Comparison of ENCODE assay signal across 8 cellular contexts in the genomic region with DNA sequence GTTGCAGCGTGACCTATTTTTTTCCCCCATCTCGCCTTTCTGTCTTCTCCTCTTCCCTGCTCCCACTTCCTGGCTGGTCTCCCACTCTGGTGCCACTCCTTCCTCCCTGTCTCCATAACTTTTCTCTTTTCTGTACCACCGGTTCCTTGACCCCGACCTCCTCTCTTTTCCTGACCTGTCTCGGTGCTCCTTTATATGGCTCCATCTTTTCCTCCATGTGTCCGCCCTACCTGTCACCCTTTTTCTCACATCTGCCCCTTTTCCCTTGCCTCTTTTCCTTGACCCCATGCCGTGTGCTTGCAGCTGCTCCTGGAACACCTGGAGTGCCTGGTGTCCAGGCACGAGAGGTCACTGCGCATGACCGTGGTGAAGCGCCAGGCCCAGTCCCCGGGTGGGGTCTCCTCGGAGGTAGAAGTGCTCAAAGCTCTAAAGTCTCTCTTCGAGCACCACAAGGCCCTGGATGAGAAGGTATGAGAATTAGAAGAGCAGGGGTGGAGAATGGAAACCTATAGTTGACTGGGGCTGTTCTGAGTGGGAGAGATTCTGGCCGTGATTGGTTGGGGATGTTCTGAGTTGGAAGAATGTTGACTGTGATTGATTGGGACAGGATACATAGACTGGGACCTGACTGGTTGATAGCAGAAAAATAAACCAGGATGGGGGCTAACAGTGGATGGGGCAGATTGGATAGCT. TPM values are rescaled to one million over a fixed set of nuclear protein-coding genes. Genes with fewer than 3 reads are reported as not detected.
DNase-seq lines count a peak whose midpoint lies in the region; ATAC-seq and TF ChIP-seq lines count a peak whose summit lies in the region.

No MANE protein-coding gene starts in this region.

- H3K9me3 Mint-ChIP-seq in activated T-cell treated with anti-CD3 and anti-CD28 coated beads, Interleukin-2, amount 50 U/mL, for 24 hours, result no peaks in the 10 kb centered on the region

- WGBS in testis, 2 donors, result 30 to 51% methylated on average over 11 to 15 of the region's 15 CpGs

- H3K27me3 ChIP-seq in testis, result no peaks in the 10 kb centered on the region

- no peak overlapping the region for H3K27ac ChIP-seq in testis

- no peak for DNase-seq in activated T-cell treated with anti-CD3 and anti-CD28 coated beads, Interleukin-2, amount 50 U/mL, for 24 hours
- no peak for DNase-seq in activated T-cell treated with anti-CD3 and anti-CD28 coated beads, Interleukin-2, amount 50 U/mL, for 48 hours
- no peak for DNase-seq in T-helper 17 cell
- no peak for DNase-seq in testis
- no peak for DNase-seq in HK-2 (ENCODE audit: unreplicated experiment)
- no peak for DNase-seq in NCI-H2081 treated with DMSO at 0.1 percent for 48 hours (lab: John Stamatoyannopoulos, UW)

- ATAC-seq in T-helper 17 cell (no peak), GM19324 (IDR thresholded peaks at IDR 0.05; ENCODE audit: low FRiP score, unreplicated experiment) (no peak)

- TF ChIP-seq POLR2A in testis (IDR thresholded peaks at IDR 0.05), result no peak

- peaks cover 25% of the 10 kb centered on the region for H3K4me1 Mint-ChIP-seq in activated T-cell treated with anti-CD3 and anti-CD28 coated beads, Interleukin-2, amount 50 U/mL, for 24 hours (ENCODE audit: low read depth)
- peaks cover 19% of the 10 kb centered on the region for H3K4me1 Mint-ChIP-seq in T-helper 17 cell

- H3K9me3 ChIP-seq in T-helper 17 cell (ENCODE audit: control insufficient read depth, low read length, poor library complexity, severe bottlenecking), result no peaks in the 10 kb centered on the region
- no peaks in the 10 kb centered on the region for H3K9me3 ChIP-seq in testis

- peaks cover 4% of the 10 kb centered on the region for H3K27me3 Mint-ChIP-seq in activated T-cell treated with anti-CD3 and anti-CD28 coated beads, Interleukin-2, amount 50 U/mL, for 24 hours
- H3K27me3 Mint-ChIP-seq in T-helper 17 cell, result no peaks in the 10 kb centered on the region

- TF ChIP-seq CTCF in testis (IDR thresholded peaks at IDR 0.05), result no peak

- no peak overlapping the region for H3K27ac Mint-ChIP-seq in activated T-cell treated with anti-CD3 and anti-CD28 coated beads, Interleukin-2, amount 50 U/mL, for 24 hours
- H3K27ac Mint-ChIP-seq in T-helper 17 cell, result no peak overlapping the region

- peak overlapping the region; percentile 79 for H3K4me3 Mint-ChIP-seq in activated T-cell treated with anti-CD3 and anti-CD28 coated beads, Interleukin-2, amount 50 U/mL, for 24 hours
- H3K4me3 Mint-ChIP-seq in T-helper 17 cell, result peak overlapping the region; percentile 47

- no peaks in the 10 kb centered on the region for H3K36me3 ChIP-seq in testis (ENCODE audit: low read depth, missing control alignments)

- H3K4me1 ChIP-seq in testis, result peaks cover 11% of the 10 kb centered on the region

- peak overlapping the region; percentile 35 for H3K4me3 ChIP-seq in iPS-11a (ENCODE audit: low read depth, low read length)
- peak overlapping the region; percentile 0 to 25 for H3K4me3 ChIP-seq in testis

- no peaks in the 10 kb centered on the region for H3K36me3 Mint-ChIP-seq in activated T-cell treated with anti-CD3 and anti-CD28 coated beads, Interleukin-2, amount 50 U/mL, for 24 hours (ENCODE audit: low read depth)
- no peaks in the 10 kb centered on the region for H3K36me3 Mint-ChIP-seq in T-helper 17 cell (ENCODE audit: low read depth)

- intact Hi-C loops in testis (cut with DNase I; ENCODE audit: low total_unique reads), result no loop called here

RNA-seq across cellular contexts. Expression of a gene that starts 9.3 kb away (rescaled TPM):
- total RNA-seq in T-helper 17 cell (1 to 10 TPM; 2.6 to 3.9 TPM), testis (10 to 100 TPM in 1 of 2 donors, 1 to 10 TPM in 1; 9.2 to 13.1 TPM)
- 8.8 TPM for polyA plus RNA-seq in testis (ENCODE audit: insufficient read depth, low read depth, low replicate concordance)

RNA-seq across cellular contexts. Expression of a gene that starts 9.7 kb away (rescaled TPM):
- 1 to 10 TPM; 3.6 to 3.9 TPM for total RNA-seq in T-helper 17 cell
- total RNA-seq in testis, result 1 to 10 TPM; 4.0 to 8.5 TPM
- polyA plus RNA-seq in testis (ENCODE audit: insufficient read depth, low read depth, low replicate concordance), result 1.5 TPM

RNA-seq across cellular contexts. Expression of a gene that starts 14.5 kb away (rescaled TPM):
- total RNA-seq in T-helper 17 cell (1 to 10 TPM; 4.7 to 5.2 TPM), testis (10 to 100 TPM; 57.6 to 66.2 TPM)
- 22.4 TPM for polyA plus RNA-seq in testis (ENCODE audit: insufficient read depth, low read depth, low replicate concordance)

RNA-seq across cellular contexts. Expression of a gene that starts 26.5 kb away (rescaled TPM):
- total RNA-seq in T-helper 17 cell (not detected), testis (1 to 10 TPM; 1.8 to 5.4 TPM)
- 4.1 TPM for polyA plus RNA-seq in testis (ENCODE audit: insufficient read depth, low read depth, low replicate concordance)

RNA-seq across cellular contexts. Expression of a gene that starts 28.9 kb away (rescaled TPM):
- under 1 TPM in 1 of 2 donors, not detected in 1; 0.25 TPM for total RNA-seq in T-helper 17 cell
- 10 to 100 TPM; 30.5 to 45.7 TPM for total RNA-seq in testis
- 16.0 TPM for polyA plus RNA-seq in testis (ENCODE audit: insufficient read depth, low read depth, low replicate concordance)

Comparison
In these comparisons a context has a peak if more than half of its experiments do, and no peak if none do; other contexts are left out.
1. RNA of a gene that starts 14.5 kb away (total RNA-seq): 57.6 to 66.2 TPM in testis; 4.7 to 5.2 TPM in T-helper 17 cell; every median in the first group is over 4 times any median in the second.